Comparison of ENCODE assay signal across 20 cellular contexts in genomic region chr13:23644527-23644926, GRCh38.
"Had no signal": no experiment of that assay in that cellular context is flagged by ENCODE, and none has a peak within 500 bp of the region (broad histone marks: within the 10 kb centered on the region; RNA-seq: fewer than 3 reads in every experiment).

No MANE protein-coding gene starts in this region.

- H3K4me1 Mint-ChIP-seq: activated CD4-positive, alpha-beta memory T cell treated with anti-CD3 and anti-CD28 coated beads, Interleukin-2, amount 10 ng/mL, durations not matched to agents 7 days and 5 days; activated naive CD8-positive, alpha-beta T cell treated with anti-CD3 and anti-CD28 coated beads, Interleukin-2, amount 10 ng/mL, durations not matched to agents 7 days and 5 days; central memory CD8-positive, alpha-beta T cell had no signal

- H3K27me3 Mint-ChIP-seq: dendritic cell treated with granulocyte-macrophage colony-stimulating factor and Interleukin-4, amounts not matched to agents 40 ng/mL and 50 ng/mL, for 4 days had no signal

- H3K4me3 Mint-ChIP-seq: activated CD4-positive, alpha-beta memory T cell treated with anti-CD3 and anti-CD28 coated beads, Interleukin-2, amount 10 ng/mL, durations not matched to agents 7 days and 5 days; activated naive CD8-positive, alpha-beta T cell treated with anti-CD3 and anti-CD28 coated beads, Interleukin-2, amount 10 ng/mL, durations not matched to agents 7 days and 5 days; activated T-cell treated with anti-CD3 and anti-CD28 coated beads, Interleukin-2, amount 50 U/mL, for 72 hours; central memory CD8-positive, alpha-beta T cell; dendritic cell treated with granulocyte-macrophage colony-stimulating factor and Interleukin-4, amounts not matched to agents 40 ng/mL and 50 ng/mL, for 4 days; effector memory CD8-positive, alpha-beta T cell; neural crest cell; T-helper 2 cell treated with Interferon-gamma antibody and Interleukin-4, amounts not matched to agents 5 μg/mL and 100 μg/mL, for 36 hours had no signal

- ATAC-seq: effector memory CD8-positive, alpha-beta T cell; left lobe of liver; pancreas had no signal

- DNase-seq: activated CD4-positive, alpha-beta memory T cell treated with anti-CD3 and anti-CD28 coated beads, Interleukin-2, amount 10 ng/mL, durations not matched to agents 7 days and 5 days; activated CD4-positive, CD25-positive, alpha-beta regulatory T cell treated with anti-CD3 and anti-CD28 coated beads, Interleukin-2, amount 50 U/mL, for 72 hours; activated naive CD8-positive, alpha-beta T cell treated with anti-CD3 and anti-CD28 coated beads, Interleukin-2, amount 10 ng/mL, durations not matched to agents 7 days and 5 days; activated T-cell treated with anti-CD3 and anti-CD28 coated beads, Interleukin-2, amount 50 U/mL, for 72 hours; effector memory CD8-positive, alpha-beta T cell; heart left ventricle; islet precursor cell; mesendoderm; pancreas; small intestine; tibial artery; uterus had no signal

- H3K36me3 ChIP-seq: ascending aorta, pancreas, tibial artery, uterus had no signal

- H3K27ac Mint-ChIP-seq: activated CD4-positive, alpha-beta memory T cell treated with anti-CD3 and anti-CD28 coated beads, Interleukin-2, amount 10 ng/mL, durations not matched to agents 7 days and 5 days; activated naive CD8-positive, alpha-beta T cell treated with anti-CD3 and anti-CD28 coated beads, Interleukin-2, amount 10 ng/mL, durations not matched to agents 7 days and 5 days; activated T-cell treated with anti-CD3 and anti-CD28 coated beads, Interleukin-2, amount 50 U/mL, for 72 hours; dendritic cell treated with granulocyte-macrophage colony-stimulating factor and Interleukin-4, amounts not matched to agents 40 ng/mL and 50 ng/mL, for 4 days; effector memory CD8-positive, alpha-beta T cell; T-helper 2 cell treated with Interferon-gamma antibody and Interleukin-4, amounts not matched to agents 5 μg/mL and 100 μg/mL, for 36 hours had no signal

- H3K27ac ChIP-seq: ascending aorta, epithelial cell of prostate, foreskin keratinocyte, pancreas, tibial artery, uterus had no signal

- H3K4me1 ChIP-seq: ascending aorta, tibial artery, uterus had no signal

- H3K36me3 Mint-ChIP-seq: activated naive CD8-positive, alpha-beta T cell treated with anti-CD3 and anti-CD28 coated beads, Interleukin-2, amount 10 ng/mL, durations not matched to agents 7 days and 5 days had no signal

- H3K27me3 ChIP-seq: ascending aorta, foreskin keratinocyte, heart left ventricle, pancreas, tibial artery, uterus had no signal

- H3K4me3 ChIP-seq: ascending aorta, heart left ventricle, pancreas, tibial artery, uterus had no signal

- H3K9me3 Mint-ChIP-seq: activated CD4-positive, alpha-beta memory T cell treated with anti-CD3 and anti-CD28 coated beads, Interleukin-2, amount 10 ng/mL, durations not matched to agents 7 days and 5 days; activated naive CD8-positive, alpha-beta T cell treated with anti-CD3 and anti-CD28 coated beads, Interleukin-2, amount 10 ng/mL, durations not matched to agents 7 days and 5 days; activated T-cell treated with anti-CD3 and anti-CD28 coated beads, Interleukin-2, amount 50 U/mL, for 72 hours; central memory CD8-positive, alpha-beta T cell; effector memory CD8-positive, alpha-beta T cell; T-helper 2 cell treated with Interferon-gamma antibody and Interleukin-4, amounts not matched to agents 5 μg/mL and 100 μg/mL, for 36 hours had no signal

- H3K9me3 ChIP-seq: ascending aorta, pancreas, tibial artery, uterus had no signal
